ENCODE assay signal across 9 cellular contexts in genomic region chr5:146041180-146041789, GRCh38.
A peak's percentile ranks its signal among the peaks of the same experiment; 100 is the strongest.
DNase-seq lines count a peak whose midpoint lies in the region; ATAC-seq, FAIRE-seq and TF ChIP-seq lines count a peak whose summit lies in the region.
"Had no signal": no experiment of that assay in that cellular context is flagged by ENCODE, and none has a peak within 500 bp of the region (broad histone marks: within the 10 kb centered on the region; RNA-seq: fewer than 3 reads in every experiment).

No MANE protein-coding gene starts in this region.

- H3K9me2 ChIP-seq in neural cell (ENCODE audit: insufficient read depth, low read length), result no peaks in the 10 kb centered on the region

- no peaks in the 10 kb centered on the region for H3K79me2 ChIP-seq in neural cell (replicated peaks; ENCODE audit: insufficient read depth, low read length)

- FAIRE-seq in GM12891 (lab: Jason Lieb, UNC), result no peak

- no peaks in the 10 kb centered on the region for H3K27me3 ChIP-seq in adipocyte (replicated peaks; ENCODE audit: control insufficient read depth, insufficient read depth, low read length)
- H3K27me3 ChIP-seq in neural cell (ENCODE audit: insufficient read depth, low read depth, low read length), result no peaks in the 10 kb centered on the region
- H3K27me3 ChIP-seq: BLaER1 had no signal

- no peaks in the 10 kb centered on the region for H3K36me3 ChIP-seq in adipocyte (ENCODE audit: control insufficient read depth, insufficient read depth, low read length, severe bottlenecking)
- H3K36me3 ChIP-seq in neural cell (ENCODE audit: insufficient read depth, low read length), result no peaks in the 10 kb centered on the region
- H3K36me3 ChIP-seq: BLaER1 had no signal

- H4K20me1 ChIP-seq in neural cell (ENCODE audit: insufficient read depth), result no peaks in the 10 kb centered on the region
- H4K20me1 ChIP-seq: BLaER1 had no signal

- no peak overlapping the region for H3K9ac ChIP-seq in adipocyte (ENCODE audit: low read length)
- no peak overlapping the region for H3K9ac ChIP-seq in neural cell (ENCODE audit: low read length)
- H3K9ac ChIP-seq: BLaER1 had no signal

- no peak for TF ChIP-seq EP300 in neural cell (conservative IDR thresholded peaks at IDR 0.05; ENCODE audit: poor library complexity, severe bottlenecking)

- no peak for TF ChIP-seq POLR2A in GM12891 (IDR thresholded peaks at IDR 0.05; ENCODE audit: low read depth, low read length)

- H3K4me3 ChIP-seq in adipocyte (ENCODE audit: low read length), result no peak overlapping the region
- no peak overlapping the region for H3K4me3 ChIP-seq in neural cell (ENCODE audit: low read length)
- H3K4me3 ChIP-seq: BLaER1 had no signal

- H3K9me3 ChIP-seq in adipocyte (ENCODE audit: control insufficient read depth, low read length) (no peaks in the 10 kb centered on the region), neural cell (ENCODE audit: low read length) (no peaks in the 10 kb centered on the region)
- H3K9me3 ChIP-seq: BLaER1 had no signal

- H3K4me1 ChIP-seq in adipocyte (ENCODE audit: control insufficient read depth, insufficient read depth, low read length), result peaks cover 27% of the 10 kb centered on the region
- H3K4me1 ChIP-seq: BLaER1 had no signal

- no peak for TF ChIP-seq RAD21 in neural cell (conservative IDR thresholded peaks at IDR 0.05)

- no peak overlapping the region for H3K27ac ChIP-seq in neural cell (ENCODE audit: low read length)
- H3K27ac ChIP-seq: BLaER1 had no signal

- no peak overlapping the region for H3K4me2 ChIP-seq in neural cell (ENCODE audit: low read length)
- H3K4me2 ChIP-seq: BLaER1 had no signal

- H3F3A ChIP-seq in neural cell (ENCODE audit: insufficient read depth, low read length, poor library complexity, severe bottlenecking), result no peaks in the 10 kb centered on the region

- ATAC-seq in HG03175 (IDR thresholded peaks at IDR 0.05; ENCODE audit: unreplicated experiment) (peak; percentile 70), GM19397 (IDR thresholded peaks at IDR 0.05; ENCODE audit: unreplicated experiment) (no peak)

- H2AFZ ChIP-seq in neural cell (ENCODE audit: low read depth, low read length), result no peak overlapping the region

- in situ Hi-C loops in G401 (cut with HindIII; ENCODE audit: low sequenced_read_pairs), result no loop called here

- DNase-seq in NCI-H510A treated with DMSO at 0.1 percent for 48 hours (lab: John Stamatoyannopoulos, UW) (peak; percentile 2), NCI-H510A (lab: John Stamatoyannopoulos, UW) (no peak), adipocyte (ENCODE audit: low read depth) (peak; percentile 20), G401 (ENCODE audit: low spot score) (no peak), GM12891 (ENCODE audit: insufficient read length, low spot score) (no peak)

- TF ChIP-seq CTCF in neural cell (IDR thresholded peaks at IDR 0.05; ENCODE audit: poor library complexity, severe bottlenecking), result peak; percentile 25

TF ChIP-seq in neural cell, 6 proteins besides CTCF, POLR2A, EP300 and RAD21:
- TF ChIP-seq TAF1 (IDR thresholded peaks at IDR 0.05; ENCODE audit: low read depth) (no peak), SMC3 (conservative IDR thresholded peaks at IDR 0.05; ENCODE audit: poor library complexity) (no peak), POLR2AphosphoS5 (IDR thresholded peaks at IDR 0.05) (no peak), EZH2 (IDR thresholded peaks at IDR 0.05; ENCODE audit: borderline replicate concordance, insufficient read depth, low read length, poor library complexity, severe bottlenecking) (no peak), MXI1 (conservative IDR thresholded peaks at IDR 0.05; ENCODE audit: poor library complexity, severe bottlenecking) (no peak)
- TF ChIP-seq, protein P1, sequence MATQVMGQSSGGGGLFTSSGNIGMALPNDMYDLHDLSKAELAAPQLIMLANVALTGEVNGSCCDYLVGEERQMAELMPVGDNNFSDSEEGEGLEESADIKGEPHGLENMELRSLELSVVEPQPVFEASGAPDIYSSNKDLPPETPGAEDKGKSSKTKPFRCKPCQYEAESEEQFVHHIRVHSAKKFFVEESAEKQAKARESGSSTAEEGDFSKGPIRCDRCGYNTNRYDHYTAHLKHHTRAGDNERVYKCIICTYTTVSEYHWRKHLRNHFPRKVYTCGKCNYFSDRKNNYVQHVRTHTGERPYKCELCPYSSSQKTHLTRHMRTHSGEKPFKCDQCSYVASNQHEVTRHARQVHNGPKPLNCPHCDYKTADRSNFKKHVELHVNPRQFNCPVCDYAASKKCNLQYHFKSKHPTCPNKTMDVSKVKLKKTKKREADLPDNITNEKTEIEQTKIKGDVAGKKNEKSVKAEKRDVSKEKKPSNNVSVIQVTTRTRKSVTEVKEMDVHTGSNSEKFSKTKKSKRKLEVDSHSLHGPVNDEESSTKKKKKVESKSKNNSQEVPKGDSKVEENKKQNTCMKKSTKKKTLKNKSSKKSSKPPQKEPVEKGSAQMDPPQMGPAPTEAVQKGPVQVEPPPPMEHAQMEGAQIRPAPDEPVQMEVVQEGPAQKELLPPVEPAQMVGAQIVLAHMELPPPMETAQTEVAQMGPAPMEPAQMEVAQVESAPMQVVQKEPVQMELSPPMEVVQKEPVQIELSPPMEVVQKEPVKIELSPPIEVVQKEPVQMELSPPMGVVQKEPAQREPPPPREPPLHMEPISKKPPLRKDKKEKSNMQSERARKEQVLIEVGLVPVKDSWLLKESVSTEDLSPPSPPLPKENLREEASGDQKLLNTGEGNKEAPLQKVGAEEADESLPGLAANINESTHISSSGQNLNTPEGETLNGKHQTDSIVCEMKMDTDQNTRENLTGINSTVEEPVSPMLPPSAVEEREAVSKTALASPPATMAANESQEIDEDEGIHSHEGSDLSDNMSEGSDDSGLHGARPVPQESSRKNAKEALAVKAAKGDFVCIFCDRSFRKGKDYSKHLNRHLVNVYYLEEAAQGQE (IDR thresholded peaks at IDR 0.05; ENCODE audit: borderline replicate concordance), result no peak

TF ChIP-seq in GM12891, 5 proteins besides CTCF, POLR2A, EP300 and RAD21:
- TF ChIP-seq PAX5 (IDR thresholded peaks at IDR 0.05; ENCODE audit: insufficient read depth, low read length, severe bottlenecking) (no peak), SPI1 (IDR thresholded peaks at IDR 0.05; ENCODE audit: low read depth, low read length) (no peak), POU2F2 (IDR thresholded peaks at IDR 0.05; ENCODE audit: low read depth, low read length) (no peak), POLR2AphosphoS5 (IDR thresholded peaks at IDR 0.05; ENCODE audit: low read depth, low read length) (no peak), TAF1 (IDR thresholded peaks at IDR 0.05; ENCODE audit: low read depth, low read length) (no peak)
TF ChIP-seq in GM12891: peak in this region for 0.

Comparison
In these comparisons a context has a peak if more than half of its experiments do, and no peak if none do; other contexts are left out.
1. DNase-seq: peak in NCI-H510A treated with DMSO at 0.1 percent for 48 hours (single experiment) and adipocyte (single experiment); none in NCI-H510A (single experiment), G401 (single experiment) and GM12891 (single experiment).